ENCODE assay signal across 23 cellular contexts in the genomic region with DNA sequence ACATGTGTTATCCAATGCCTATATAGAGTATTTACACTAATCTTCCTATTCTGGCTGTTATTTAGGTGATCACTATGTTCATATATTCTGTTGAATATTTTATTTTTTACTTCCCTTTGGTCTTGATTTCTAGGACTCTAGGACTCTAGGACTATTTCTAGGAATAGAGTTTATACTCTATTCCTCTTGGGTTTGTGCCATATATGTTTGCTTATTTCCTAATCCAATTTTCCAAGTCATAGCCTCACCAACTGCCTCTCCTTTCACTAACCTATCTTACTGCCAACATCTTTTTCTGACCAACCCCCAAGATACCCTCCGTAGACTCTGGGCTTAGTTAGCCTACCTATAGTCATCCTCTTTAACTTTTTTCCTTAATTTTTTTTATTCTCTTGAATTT. TPM values are rescaled to one million over a fixed set of nuclear protein-coding genes. Genes with fewer than 3 reads are reported as not detected.
DNase-seq lines count a peak whose midpoint lies in the region; ATAC-seq, FAIRE-seq and TF ChIP-seq lines count a peak whose summit lies in the region.
"Had no signal": no experiment of that assay in that cellular context is flagged by ENCODE, and none has a peak within 500 bp of the region (broad histone marks: within the 10 kb centered on the region; RNA-seq: fewer than 3 reads in every experiment).

No MANE protein-coding gene starts in this region.

- BruUV-seq in HepG2 (replicated peaks; lab: Mats Ljungman, UMichigan) (no TSS peak), Caco-2 (replicated peaks; lab: Mats Ljungman, UMichigan) (no TSS peak)

- no peaks in the 10 kb centered on the region for H3K79me2 ChIP-seq in HepG2 (ENCODE audit: insufficient read depth, low read length)

- TF ChIP-seq POLR2A in HepG2 (IDR thresholded peaks at IDR 0.05; ENCODE audit: insufficient read depth in 1 of 2, low read depth in 2 of 2, low read length in 2 of 2) = no peak

- CTCF ChIA-PET in HepG2 (lab: Yijun Ruan, JAX; ENCODE audit: low intra/inter-chr PET ratio, low total read pairs) = no interaction called here
- CTCF ChIA-PET in Caco-2 (lab: Charles Lee) = no interaction called here

- H3K4me2 ChIP-seq in HepG2 (ENCODE audit: low read depth, low read length) = no peak overlapping the region
- H3K4me2 ChIP-seq: A549 had no signal

- POLR2A ChIA-PET in HepG2 (lab: Yijun Ruan, JAX) = no interaction called here
- POLR2A ChIA-PET in Caco-2 (lab: Charles Lee) = no interaction called here

- no peak for ATAC-seq in stimulated activated naive CD8-positive, alpha-beta T cell treated with anti-CD3 and anti-CD28 coated beads, Interleukin-15, amount 100 ng/mL, for 72 hours
- ATAC-seq in HepG2 (no peak), upper lobe of right lung (no peak), HG02852 (IDR thresholded peaks at IDR 0.05; ENCODE audit: unreplicated experiment) (no peak)
- ATAC-seq: A549 had no signal

- H3K4me1 ChIP-seq in HepG2 (ENCODE audit: insufficient read depth, low read length) (peaks cover under 1% of the 10 kb centered on the region; the same call in 1 of the 2 replicates), upper lobe of right lung (no peaks in the 10 kb centered on the region), Caco-2 (peaks cover 16% of the 10 kb centered on the region)

- H3K27ac Mint-ChIP-seq in stimulated activated naive CD8-positive, alpha-beta T cell treated with anti-CD3 and anti-CD28 coated beads, Interleukin-15, Interleukin-2, amounts not matched to agents 100 ng/mL and 50 ng/mL, for 24 hours = peak overlapping the region; percentile 6
- no peak overlapping the region for H3K27ac Mint-ChIP-seq in stimulated activated naive CD8-positive, alpha-beta T cell treated with anti-CD3 and anti-CD28 coated beads, Interleukin-15, amount 100 ng/mL, for 72 hours
- no peak overlapping the region for H3K27ac Mint-ChIP-seq in type B pancreatic cell
- no peak overlapping the region for H3K27ac Mint-ChIP-seq in Caco-2 (ENCODE audit: unreplicated experiment)
- H3K27ac Mint-ChIP-seq: CD4-positive, alpha-beta T cell; H9 had no signal

- no peak for TF ChIP-seq RAD21 in HepG2 (CRISPR knock-in tag; IDR thresholded peaks at IDR 0.05)

- H3K9me3 ChIP-seq in HepG2 (ENCODE audit: low read length) = no peaks in the 10 kb centered on the region
- no peaks in the 10 kb centered on the region for H3K9me3 ChIP-seq in upper lobe of right lung
- H3K9me3 ChIP-seq in Caco-2 = no peaks in the 10 kb centered on the region
- H3K9me3 ChIP-seq: A549 had no signal

- no peaks in the 10 kb centered on the region for H4K20me1 ChIP-seq in HepG2 (ENCODE audit: insufficient read depth, low read length)

- H2AFZ ChIP-seq in HepG2 (ENCODE audit: low read length) = no peak overlapping the region
- H2AFZ ChIP-seq: GM23248 had no signal

- no peaks in the 10 kb centered on the region for H3K36me3 ChIP-seq in HepG2 (replicated peaks in 1 of 2; ENCODE audit: control insufficient read depth in 1 of 2, insufficient read depth in 2 of 2, low read length in 2 of 2)
- H3K36me3 ChIP-seq in upper lobe of right lung = no peaks in the 10 kb centered on the region
- no peaks in the 10 kb centered on the region for H3K36me3 ChIP-seq in Caco-2 (ENCODE audit: control insufficient read depth, insufficient read depth, low read length)

- in situ Hi-C loops in HepG2 (cut with HindIII; ENCODE audit: extremely low pct_ligation_motif_present, low pct_unique_long_range_greater_than_20kb) = no loop called here

- H3K4me1 Mint-ChIP-seq in stimulated activated naive CD8-positive, alpha-beta T cell treated with anti-CD3 and anti-CD28 coated beads, Interleukin-15, Interleukin-2, amounts not matched to agents 100 ng/mL and 50 ng/mL, for 24 hours (ENCODE audit: low read depth) = peaks cover 28% of the 10 kb centered on the region
- peaks cover 28% of the 10 kb centered on the region for H3K4me1 Mint-ChIP-seq in stimulated activated naive CD8-positive, alpha-beta T cell treated with anti-CD3 and anti-CD28 coated beads, Interleukin-15, amount 100 ng/mL, for 72 hours
- H3K4me1 Mint-ChIP-seq in type B pancreatic cell (ENCODE audit: unreplicated experiment) = no peaks in the 10 kb centered on the region
- H3K4me1 Mint-ChIP-seq in Caco-2 (ENCODE audit: low read depth, unreplicated experiment) = peaks cover 15% of the 10 kb centered on the region
- H3K4me1 Mint-ChIP-seq: H9 had no signal

- TF ChIP-seq EP300 in HepG2 (IDR thresholded peaks at IDR 0.05; ENCODE audit: low read depth in 2 of 2, low read length in 2 of 2) = no peak
- TF ChIP-seq EP300 in HepG2 (CRISPR knock-in tag; IDR thresholded peaks at IDR 0.05; ENCODE audit: borderline replicate concordance) = no peak

- H3K27ac ChIP-seq in HepG2 (ENCODE audit: extremely low read length, insufficient read depth, low read length) (no peak overlapping the region), upper lobe of right lung (no peak overlapping the region)
- H3K27ac ChIP-seq: GM23248, HL-60 had no signal

- no peak overlapping the region for H3K4me3 ChIP-seq in HepG2 (replicated peaks in 1 of 3; ENCODE audit: insufficient read depth in 1 of 3, low read depth in 2 of 3, low read length in 3 of 3)
- no peak overlapping the region for H3K4me3 ChIP-seq in upper lobe of right lung
- H3K4me3 ChIP-seq in Caco-2 (ENCODE audit: low read depth, low read length) = no peak overlapping the region
- H3K4me3 ChIP-seq: A549, GM23248 had no signal

- no peaks in the 10 kb centered on the region for H3K27me3 Mint-ChIP-seq in stimulated activated naive CD8-positive, alpha-beta T cell treated with anti-CD3 and anti-CD28 coated beads, Interleukin-15, Interleukin-2, amounts not matched to agents 100 ng/mL and 50 ng/mL, for 24 hours
- no peaks in the 10 kb centered on the region for H3K27me3 Mint-ChIP-seq in stimulated activated naive CD8-positive, alpha-beta T cell treated with anti-CD3 and anti-CD28 coated beads, Interleukin-15, amount 100 ng/mL, for 72 hours
- H3K27me3 Mint-ChIP-seq in type B pancreatic cell = no peaks in the 10 kb centered on the region
- no peaks in the 10 kb centered on the region for H3K27me3 Mint-ChIP-seq in Caco-2 (ENCODE audit: insufficient read depth, unreplicated experiment)
- H3K27me3 Mint-ChIP-seq: CD4-positive, alpha-beta T cell had no signal

- H3K9ac ChIP-seq in HepG2 (ENCODE audit: insufficient read depth, low read depth, low read length) = no peak overlapping the region
- H3K9ac ChIP-seq: GM23248 had no signal

- whole genome bisulfite sequencing in HepG2 (ENCODE audit: low lambda C conversion rate) = 14% methylated on average over 1 of the region's 1 CpG

- no peak for FAIRE-seq in HepG2 (lab: Jason Lieb, UNC)
- FAIRE-seq: A549, G401.6, GM12892 had no signal

- no peak for TF ChIP-seq CTCF in HepG2 (CRISPR knock-in tag; IDR thresholded peaks at IDR 0.05)
- no peak for TF ChIP-seq CTCF in upper lobe of right lung (IDR thresholded peaks at IDR 0.05)
- TF ChIP-seq CTCF in type B pancreatic cell (conservative IDR thresholded peaks at IDR 0.05) = no peak
- no peak for TF ChIP-seq CTCF in Caco-2 (IDR thresholded peaks at IDR 0.05; ENCODE audit: insufficient read depth in 1 of 2, low read depth in 1 of 2, low read length in 1 of 2, severe bottlenecking in 1 of 2, unreplicated experiment in 1 of 2)

- H3K27me3 ChIP-seq in HepG2 (ENCODE audit: control insufficient read depth in 1 of 2, insufficient read depth in 2 of 2, low read length in 2 of 2) (no peaks in the 10 kb centered on the region), upper lobe of right lung (no peaks in the 10 kb centered on the region), Caco-2 (replicated peaks; ENCODE audit: control insufficient read depth, insufficient read depth, low read length) (no peaks in the 10 kb centered on the region)

- H3K4me3 Mint-ChIP-seq in stimulated activated naive CD8-positive, alpha-beta T cell treated with anti-CD3 and anti-CD28 coated beads, Interleukin-15, Interleukin-2, amounts not matched to agents 100 ng/mL and 50 ng/mL, for 24 hours = no peak overlapping the region
- H3K4me3 Mint-ChIP-seq in stimulated activated naive CD8-positive, alpha-beta T cell treated with anti-CD3 and anti-CD28 coated beads, Interleukin-15, amount 100 ng/mL, for 72 hours = no peak overlapping the region
- H3K4me3 Mint-ChIP-seq in type B pancreatic cell (no peak overlapping the region), Caco-2 (ENCODE audit: unreplicated experiment) (no peak overlapping the region)
- H3K4me3 Mint-ChIP-seq: CD4-positive, alpha-beta T cell; H9 had no signal

- H3K9me3 Mint-ChIP-seq in stimulated activated naive CD8-positive, alpha-beta T cell treated with anti-CD3 and anti-CD28 coated beads, Interleukin-15, Interleukin-2, amounts not matched to agents 100 ng/mL and 50 ng/mL, for 24 hours = no peaks in the 10 kb centered on the region
- no peaks in the 10 kb centered on the region for H3K9me3 Mint-ChIP-seq in stimulated activated naive CD8-positive, alpha-beta T cell treated with anti-CD3 and anti-CD28 coated beads, Interleukin-15, amount 100 ng/mL, for 72 hours
- H3K9me3 Mint-ChIP-seq in type B pancreatic cell (peaks cover 5% of the 10 kb centered on the region), Caco-2 (ENCODE audit: unreplicated experiment) (peaks cover 11% of the 10 kb centered on the region)
- H3K9me3 Mint-ChIP-seq: CD4-positive, alpha-beta T cell; H9 had no signal

- no peak for DNase-seq in stimulated activated naive CD8-positive, alpha-beta T cell treated with anti-CD3 and anti-CD28 coated beads, Interleukin-15, amount 100 ng/mL, for 72 hours
- DNase-seq in NCI-H82 (lab: John Stamatoyannopoulos, UW) (peak; percentile 53), HepG2 (ENCODE audit: low spot score) (no peak), upper lobe of right lung (no peak), type B pancreatic cell (ENCODE audit: extremely low spot score, unreplicated experiment) (no peak), Caco-2 (no peak)
- DNase-seq: CD4-positive, alpha-beta T cell; COR-L47; DMS 273 treated with DMSO at 0.1 percent for 48 hours; GM23248; H9; NCI-H1417; NCI-H1694 treated with DMSO at 0.1 percent for 48 hours; NCI-H2081 treated with DMSO at 0.1 percent for 48 hours; NCI-H2227 treated with DMSO at 0.1 percent for 48 hours; NCI-H524 treated with DMSO at 0.1 percent for 48 hours; Right ventricle myocardium superior had no signal

- H3K36me3 Mint-ChIP-seq in stimulated activated naive CD8-positive, alpha-beta T cell treated with anti-CD3 and anti-CD28 coated beads, Interleukin-15, Interleukin-2, amounts not matched to agents 100 ng/mL and 50 ng/mL, for 24 hours (ENCODE audit: low read depth) = peaks cover 6% of the 10 kb centered on the region
- H3K36me3 Mint-ChIP-seq in type B pancreatic cell = no peaks in the 10 kb centered on the region
- no peaks in the 10 kb centered on the region for H3K36me3 Mint-ChIP-seq in Caco-2 (ENCODE audit: insufficient read depth, unreplicated experiment)

- intact Hi-C loops in HepG2 (cut with micrococcal nuclease; ENCODE audit: unreplicated experiment) = no loop called here
- intact Hi-C loops in upper lobe of right lung (cut with DNase I) = no loop called here
- intact Hi-C loops in Caco-2 (cut with micrococcal nuclease; ENCODE audit: unreplicated experiment) = no loop called here

RNA-seq across cellular contexts. Expression of a gene that starts 28.5 kb away (rescaled TPM):
- total RNA-seq in HepG2 (2016; rRNA removed; fragmentation: Illumina TruSeq; extraction: Trizol) = 31.9 and 36.1 TPM in 2 replicates
- total RNA-seq in HepG2 (2016; cell fraction: cytosol; rRNA removed; fragmentation: Illumina TruSeq; extraction: Trizol; ENCODE audit: low read depth) = 9.3 and 12.2 TPM in 2 replicates
- total RNA-seq in HepG2 (2016; cell fraction: insoluble cytoplasmic fraction; rRNA removed; fragmentation: Illumina TruSeq; extraction: Trizol) = 35.0 TPM in 2 replicates
- 33.5 and 36.6 TPM in 2 replicates for total RNA-seq in HepG2 (2016; cell fraction: membrane; rRNA removed; fragmentation: Illumina TruSeq; extraction: Trizol)
- total RNA-seq in HepG2 (2016; cell fraction: nucleus; rRNA removed; fragmentation: Illumina TruSeq; extraction: Trizol) = 18.8 and 19.2 TPM in 2 replicates
- polyA plus RNA-seq in HepG2 (2011; rRNA removed) = 12.7 and 13.6 TPM in 2 replicates
- 10.4 and 11.2 TPM in 2 replicates for polyA plus RNA-seq in HepG2 (2011; cell fraction: cytosol; rRNA removed)
- polyA plus RNA-seq in HepG2 (2011; cell fraction: nucleus; rRNA removed) = 8.5 TPM in 2 replicates
- 22.3 and 22.4 TPM in 2 replicates for polyA plus RNA-seq in HepG2 (2012)
- polyA plus RNA-seq in HepG2 (2016; cell fraction: cytosol; fragmentation: Illumina TruSeq; extraction: Trizol; ENCODE audit: low read depth) = 7.1 and 10.0 TPM in 2 replicates
- 45.6 and 46.6 TPM in 2 replicates for polyA plus RNA-seq in HepG2 (2016; cell fraction: insoluble cytoplasmic fraction; fragmentation: Illumina TruSeq; extraction: Trizol; ENCODE audit: low read depth)
- 20.3 and 27.1 TPM in 2 replicates for polyA plus RNA-seq in HepG2 (2016; cell fraction: membrane; fragmentation: Illumina TruSeq; extraction: Trizol; ENCODE audit: low read depth)
- polyA plus RNA-seq in HepG2 (2016; cell fraction: nucleus; fragmentation: Illumina TruSeq; extraction: Trizol; ENCODE audit: insufficient read depth, low read depth) = 31.2 and 33.5 TPM in 2 replicates
- polyA minus RNA-seq in HepG2 (2011; rRNA and poly(A)+ RNA removed; ENCODE audit: low replicate concordance) = 13.8 and 26.7 TPM in 2 replicates
- 9.2 and 10.8 TPM in 2 replicates for polyA minus RNA-seq in HepG2 (2011; cell fraction: cytosol; rRNA and poly(A)+ RNA removed)
- 10.3 and 10.9 TPM in 2 replicates for polyA minus RNA-seq in HepG2 (2011; cell fraction: nucleus; rRNA and poly(A)+ RNA removed)
- total RNA-seq in upper lobe of right lung = 61.5 TPM
- total RNA-seq in type B pancreatic cell (ENCODE audit: low replicate concordance) = 86.4 and 184 TPM in 2 replicates
- total RNA-seq in Caco-2 (2022) = 58.1 and 58.8 TPM in 2 replicates
